In the genomic region with DNA sequence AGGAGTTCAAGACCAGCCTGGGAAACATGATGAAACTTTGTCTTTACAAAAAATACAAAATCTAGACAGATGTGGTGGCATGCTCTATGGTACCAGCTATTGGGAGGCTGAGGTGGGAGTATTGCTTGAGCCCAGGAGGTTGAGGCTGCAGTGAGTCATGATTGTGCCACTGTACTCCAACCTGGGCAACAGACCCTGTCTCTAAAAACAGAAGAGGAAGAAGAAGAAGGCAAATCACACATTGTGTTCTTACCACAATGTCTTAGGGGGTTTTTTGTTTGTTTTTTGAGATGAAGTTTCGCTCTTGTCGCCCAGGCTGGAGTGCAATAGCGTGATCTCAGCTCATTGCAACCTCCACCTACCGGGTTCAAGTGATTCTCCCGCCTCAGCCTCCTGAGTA, we compare ENCODE assay signal across 23 cellular contexts. TPM values are rescaled to one million over a fixed set of nuclear protein-coding genes. Genes with fewer than 3 reads are reported as not detected.
"Had no signal": no experiment of that assay in that cellular context is flagged by ENCODE, and none has a peak within 500 bp of the region (broad histone marks: within the 10 kb centered on the region; RNA-seq: fewer than 3 reads in every experiment).

No MANE protein-coding gene starts in this region.

RNA-seq across cellular contexts. Expression of gene CIB3, which starts 5.5 kb away (rescaled TPM):
- total RNA-seq: activated CD4-positive, alpha-beta memory T cell treated with anti-CD3 and anti-CD28 coated beads for 36 hours; activated CD4-positive, alpha-beta T cell treated with anti-CD3 and anti-CD28 coated beads for 36 hours; activated CD4-positive, alpha-beta T cell treated with anti-CD3 and anti-CD28 coated beads, Interleukin-2, amount 10 ng/mL, durations not matched to agents 24 days and 14 days; activated CD8-positive, alpha-beta memory T cell treated with anti-CD3 and anti-CD28 coated beads for 36 hours; activated CD8-positive, alpha-beta memory T cell treated with anti-CD3 and anti-CD28 coated beads, Interleukin-2, amount 10 ng/mL, durations not matched to agents 7 days and 5 days; activated CD8-positive, alpha-beta T cell treated with anti-CD3 and anti-CD28 coated beads, Interleukin-2, amount 10 ng/mL, durations not matched to agents 7 days and 5 days; activated naive CD4-positive, alpha-beta T cell treated with anti-CD3 and anti-CD28 coated beads for 36 hours; activated naive CD8-positive, alpha-beta T cell treated with anti-CD3 and anti-CD28 coated beads for 36 hours; activated T-helper 1 cell treated with anti-CD3 and anti-CD28 coated beads, Interleukin-12 subunit alpha, Interleukin-12 subunit beta, Interleukin-2, Interleukin-4 antibody, amounts not matched to agents 30 ng/mL and 10 ng/mL and 1 ng/mL, durations not matched to agents 14 hours and 24 hours and 36 hours; activated T-helper 2 cell treated with anti-CD3 and anti-CD28 coated beads, Interferon-gamma antibody, Interleukin-2, Interleukin-4, amounts not matched to agents 10 μg/mL and 5 μg/mL and 100 μg/mL, durations not matched to agents 14 hours and 24 hours and 36 hours; ascending aorta; cardiac muscle cell; colonic mucosa; dermis microvascular lymphatic vessel endothelial cell; endothelial cell of umbilical vein; esophagus squamous epithelium; fibroblast of lung; fibroblast of villous mesenchyme; gastroesophageal sphincter; glomerular endothelial cell; heart right ventricle; hepatocyte had no signal
- polyA plus RNA-seq: cardiac muscle cell, endothelial cell of umbilical vein, esophagus, fibroblast of lung, heart right ventricle, hepatocyte had no signal

RNA-seq across cellular contexts. Expression of gene HSH2D, which starts 35.4 kb away (rescaled TPM):
- total RNA-seq: ascending aorta, cardiac muscle cell, dermis microvascular lymphatic vessel endothelial cell, endothelial cell of umbilical vein, fibroblast of lung, fibroblast of villous mesenchyme, glomerular endothelial cell had no signal
- polyA plus RNA-seq: cardiac muscle cell, endothelial cell of umbilical vein, fibroblast of lung had no signal
